8 cellular contexts compared by ENCODE assay signal in the genomic region with DNA sequence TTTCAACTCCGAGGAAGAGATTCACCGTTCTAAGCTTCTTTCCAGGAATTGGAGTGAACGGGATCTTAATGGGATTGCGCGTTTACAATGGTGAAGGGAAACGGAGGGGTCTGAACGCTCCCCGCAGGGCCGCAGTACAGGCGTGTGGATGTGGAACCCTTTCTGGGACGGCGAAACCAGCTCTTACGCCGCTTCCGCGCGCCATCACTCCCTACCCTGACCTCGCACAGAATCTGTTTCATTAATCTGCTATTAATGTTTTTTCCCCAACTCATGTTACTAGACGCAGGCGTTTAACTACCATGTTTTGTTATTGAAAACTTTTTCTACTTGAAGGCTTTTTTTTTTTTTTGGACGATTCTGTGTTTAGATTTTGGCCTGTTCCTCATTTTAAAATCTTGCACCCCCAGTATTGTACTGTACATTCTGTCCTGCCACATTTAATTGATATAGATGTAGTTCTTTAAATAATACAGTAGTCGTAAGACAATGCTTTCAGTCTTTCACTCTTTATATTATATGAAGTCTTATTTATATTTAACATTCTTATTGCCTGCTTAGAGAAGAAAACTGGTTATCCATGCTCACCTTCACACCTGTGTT. TPM values are rescaled to one million over a fixed set of nuclear protein-coding genes. Genes with fewer than 3 reads are reported as not detected.
DNase-seq lines count a peak whose midpoint lies in the region; ATAC-seq, FAIRE-seq and TF ChIP-seq lines count a peak whose summit lies in the region.

No MANE protein-coding gene starts in this region.

- ATAC-seq in GM21423 (IDR thresholded peaks at IDR 0.05; ENCODE audit: unreplicated experiment), result peak; percentile 33
- ATAC-seq in pancreas, result peak; percentile 23 to 43 (median 39)

- FAIRE-seq in pancreas (lab: Jason Lieb, UNC), result no peak

- intact Hi-C loops in pancreas (cut with DNase I), result no loop called here

- no peaks in the 10 kb centered on the region for H3K27me3 ChIP-seq in WERI-Rb-1 (ENCODE audit: insufficient read depth, low read depth, severe bottlenecking)
- no peaks in the 10 kb centered on the region for H3K27me3 ChIP-seq in pancreas

- H3K4me1 ChIP-seq in ES-I3 (ENCODE audit: insufficient read depth, low read length) (peaks cover 2% of the 10 kb centered on the region; the same call in 1 of the 2 replicates), pancreas (peaks cover 0 to 14% (median 7%) of the 10 kb centered on the region in 3 donors)

- WGBS in pancreas, 2 donors, result 1% methylated on average over 22 of the region's 22 CpGs

- H3K4me3 ChIP-seq in WERI-Rb-1 (ENCODE audit: low read depth, low read length) (peak overlapping the region; percentile 97), foreskin fibroblast (ENCODE audit: low read depth in 1 of 2, low read length in 2 of 2) (peak overlapping the region; percentile 73 to 77), pancreas (peak overlapping the region; percentile 64 to 78 (median 70))

- peak overlapping the region; percentile 95 for H3K27ac ChIP-seq in WERI-Rb-1
- H3K27ac ChIP-seq in pancreas, result peak overlapping the region; percentile 90 to 98 (median 97)

- peak overlapping the region; percentile 68 for H3K9ac ChIP-seq in ES-I3 (ENCODE audit: low read depth, low read length)

- H3K36me3 ChIP-seq in ES-I3 (ENCODE audit: insufficient read depth, low read length) (no peaks in the 10 kb centered on the region), WERI-Rb-1 (no peaks in the 10 kb centered on the region), pancreas (no peaks in the 10 kb centered on the region)

- peak; percentile 16 for DNase-seq in HuH-7 (ENCODE audit: low spot score)
- no peak for DNase-seq in WERI-Rb-1
- DNase-seq in foreskin fibroblast, result no peak
- peak in 2 of 6 donors; percentile 23 to 68 for DNase-seq in pancreas
- no peak for DNase-seq in NCI-H1092 (lab: John Stamatoyannopoulos, UW)
- no peak for DNase-seq in NCI-H2107 (lab: John Stamatoyannopoulos, UW)

- TF ChIP-seq CTCF in WERI-Rb-1 (IDR thresholded peaks at IDR 0.05; ENCODE audit: low read depth, low read length), result no peak
- TF ChIP-seq CTCF in foreskin fibroblast (IDR thresholded peaks at IDR 0.05; ENCODE audit: low read depth, low read length), result no peak
- no peak for TF ChIP-seq CTCF in pancreas (IDR thresholded peaks at IDR 0.05)

- no peaks in the 10 kb centered on the region for H3K9me3 ChIP-seq in ES-I3 (ENCODE audit: control insufficient read depth, insufficient read depth, low read length)
- H3K9me3 ChIP-seq in WERI-Rb-1 (ENCODE audit: severe bottlenecking), result no peaks in the 10 kb centered on the region
- H3K9me3 ChIP-seq in pancreas, result no peaks in the 10 kb centered on the region

RNA-seq across cellular contexts. Expression of gene SUPT3H, which starts 0.7 kb away (rescaled TPM):
- total RNA-seq in pancreas, result 1 to 10 TPM; 3.6 to 8.0 (median 5.3) TPM
- polyA plus RNA-seq in pancreas, result 1 to 10 TPM; 3.8 to 5.5 TPM

RNA-seq across cellular contexts. Expression of gene RUNX2, which starts 50.3 kb away (rescaled TPM):
- 1 to 10 TPM in 1 of 6 donors, under 1 TPM in 5; 0.09 to 3.8 (median 0.51) TPM for total RNA-seq in pancreas
- under 1 TPM; 0.11 to 0.21 TPM for polyA plus RNA-seq in pancreas
